Comparison of ENCODE assay signal across 9 cellular contexts in the genomic region with DNA sequence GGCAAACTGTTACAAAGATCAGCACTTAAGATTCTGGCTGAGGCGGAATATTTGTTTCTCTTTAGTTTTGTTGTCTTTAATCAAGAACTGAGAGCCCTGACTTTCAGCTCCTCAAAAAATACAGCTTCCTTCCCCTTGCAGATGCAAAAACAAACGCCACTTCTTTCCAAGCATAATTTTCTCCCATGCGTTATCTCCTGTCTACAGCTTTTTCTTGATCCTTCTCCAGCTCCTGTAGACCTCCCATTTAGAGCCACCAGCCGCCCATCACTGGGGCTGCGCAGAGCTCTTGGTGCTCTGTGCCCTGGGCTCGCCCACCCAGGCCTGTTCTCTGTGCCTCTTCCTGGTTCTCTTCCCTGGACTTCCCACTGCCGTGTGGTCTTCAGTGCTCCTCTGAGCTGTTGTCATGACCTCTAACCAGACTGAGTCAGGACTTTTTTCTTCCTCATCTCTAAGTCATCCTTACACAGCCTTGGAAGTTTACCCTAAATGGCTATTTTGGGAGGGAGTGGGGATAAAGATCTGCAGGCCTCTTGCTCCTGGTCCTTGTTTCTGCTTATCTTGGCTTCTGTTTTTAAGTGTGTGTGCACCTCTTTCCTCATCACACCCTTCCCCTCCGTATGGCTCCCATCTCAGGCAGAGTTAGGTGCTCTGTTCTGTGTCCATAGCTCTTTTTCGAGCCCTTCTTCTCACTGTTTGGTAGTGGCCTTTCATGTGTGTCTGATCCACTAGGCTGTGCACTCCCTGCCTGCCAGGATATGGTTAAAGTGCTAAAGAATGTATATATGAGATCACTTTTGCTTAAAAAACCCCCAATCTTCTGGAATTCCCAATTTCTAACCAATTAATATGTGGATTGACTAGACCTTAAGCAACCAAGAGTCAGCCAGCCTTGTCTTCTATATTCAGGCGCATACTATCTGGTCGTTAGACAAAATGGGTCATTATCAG.
A peak's percentile ranks its signal among the peaks of the same experiment; 100 is the strongest.
DNase-seq lines count a peak whose midpoint lies in the region; ATAC-seq and TF ChIP-seq lines count a peak whose summit lies in the region.
"Had no signal": no experiment of that assay in that cellular context is flagged by ENCODE, and none has a peak within 500 bp of the region (broad histone marks: within the 10 kb centered on the region; RNA-seq: fewer than 3 reads in every experiment).

No MANE protein-coding gene starts in this region.

- peaks cover 0 to 42% (median 28%) of the 10 kb centered on the region in 11 experiments; a peak in 16 of 22 replicates for H3K36me3 ChIP-seq in BLaER1 treated with 17β-estradiol and CSF1 and Interleukin-3, amounts not matched to agents 10 nM and 100 nM
- H3K36me3 ChIP-seq in SJSA1 = no peaks in the 10 kb centered on the region

- no peaks in the 10 kb centered on the region for H3K9me3 ChIP-seq in BLaER1 treated with 17β-estradiol and CSF1 and Interleukin-3, amounts not matched to agents 10 nM and 100 nM (replicated peaks in 1 of 11)
- H3K9me3 ChIP-seq in SJSA1 (replicated peaks) = no peaks in the 10 kb centered on the region

- peak overlapping the region in 6 of 11 experiments; percentile 16 to 71 (median 59); a peak in 10 of 22 replicates for H3K9ac ChIP-seq in BLaER1 treated with 17β-estradiol and CSF1 and Interleukin-3, amounts not matched to agents 10 nM and 100 nM
- H3K9ac ChIP-seq: KMS-11 had no signal

- peaks cover 39% of the 10 kb centered on the region for H3K4me1 Mint-ChIP-seq in osteocyte (ENCODE audit: unreplicated experiment)
- peaks cover 11% of the 10 kb centered on the region for H3K4me1 Mint-ChIP-seq in activated CD8-positive, alpha-beta T cell treated with anti-CD3 and anti-CD28 coated beads for 36 hours (ENCODE audit: low read depth)

- 0 out of 20 replicates have a peak overlapping the region, but pooled peaks of 1 of the 10 experiments have one; percentile 1 for H3K4me3 ChIP-seq in BLaER1 treated with 17β-estradiol and CSF1 and Interleukin-3, amounts not matched to agents 10 nM and 100 nM
- no peak overlapping the region for H3K4me3 ChIP-seq in SJSA1
- H3K4me3 ChIP-seq in fibroblast of villous mesenchyme (ENCODE audit: low read depth, low read length) = no peak overlapping the region

- peak overlapping the region; percentile 64 to 95 (median 85) for H3K4me2 ChIP-seq in BLaER1 treated with 17β-estradiol and CSF1 and Interleukin-3, amounts not matched to agents 10 nM and 100 nM
- H3K4me2 ChIP-seq: KMS-11 had no signal

- TF ChIP-seq CTCF in fibroblast of villous mesenchyme (IDR thresholded peaks at IDR 0.05; ENCODE audit: insufficient read depth, low read depth, low read length) (no peak), osteocyte (IDR thresholded peaks at IDR 0.05) (no peak)
- no peak for TF ChIP-seq CTCF in activated CD8-positive, alpha-beta T cell treated with anti-CD3 and anti-CD28 coated beads for 36 hours (IDR thresholded peaks at IDR 0.05)

- CTCF ChIA-PET in activated CD8-positive, alpha-beta T cell treated with anti-CD3 and anti-CD28 coated beads for 36 hours (lab: Charles Lee) = interaction anchor here (0.8 to 1.3 kb wide), 3 partner anchors 21 to 649 kb away, joined by 3 read pairs; no protein-coding TSS in a partner anchor

- intact Hi-C loops in activated CD8-positive, alpha-beta T cell treated with anti-CD3 and anti-CD28 coated beads for 36 hours (cut with micrococcal nuclease) = no loop called here
- intact Hi-C loops in posterior vena cava (cut with DNase I) = no loop called here

- no peaks in the 10 kb centered on the region for H3K36me3 Mint-ChIP-seq in osteocyte (ENCODE audit: unreplicated experiment)
- peaks cover 6% of the 10 kb centered on the region for H3K36me3 Mint-ChIP-seq in activated CD8-positive, alpha-beta T cell treated with anti-CD3 and anti-CD28 coated beads for 36 hours (ENCODE audit: low read depth)

- DNase-seq in SJSA1 (ENCODE audit: low read depth in 1 of 2, low spot score in 2 of 2) (peak; percentile 52 to 54), fibroblast of villous mesenchyme (ENCODE audit: low read depth) (peak; percentile 90), osteocyte (ENCODE audit: extremely low spot score, unreplicated experiment) (no peak), posterior vena cava (ENCODE audit: low spot score) (no peak)
- no peak for DNase-seq in activated CD8-positive, alpha-beta T cell treated with anti-CD3 and anti-CD28 coated beads for 36 hours
- no peak for DNase-seq in activated CD8-positive, alpha-beta memory T cell treated with anti-CD3 and anti-CD28 coated beads, Interleukin-2, amount 50 U/mL, for 4 hours

- peak overlapping the region; percentile 87 for H3K27ac Mint-ChIP-seq in osteocyte (ENCODE audit: unreplicated experiment)
- H3K27ac Mint-ChIP-seq in activated CD8-positive, alpha-beta T cell treated with anti-CD3 and anti-CD28 coated beads for 36 hours = no peak overlapping the region

- POLR2A ChIA-PET in activated CD8-positive, alpha-beta T cell treated with anti-CD3 and anti-CD28 coated beads for 36 hours (lab: Charles Lee) = no interaction called here

- H3K9me3 Mint-ChIP-seq in osteocyte (ENCODE audit: unreplicated experiment) = no peaks in the 10 kb centered on the region
- H3K9me3 Mint-ChIP-seq in activated CD8-positive, alpha-beta T cell treated with anti-CD3 and anti-CD28 coated beads for 36 hours = no peaks in the 10 kb centered on the region

- peaks cover 80 to 96% (median 90%) of the 10 kb centered on the region in 10 experiments for H3K4me1 ChIP-seq in BLaER1 treated with 17β-estradiol and CSF1 and Interleukin-3, amounts not matched to agents 10 nM and 100 nM
- H3K4me1 ChIP-seq in SJSA1 (replicated peaks) = peaks cover 46% of the 10 kb centered on the region

- peak overlapping the region in 10 of 11 experiments; percentile 8 to 97 (median 64); a peak in 18 of 22 replicates for H3K27ac ChIP-seq in BLaER1 treated with 17β-estradiol and CSF1 and Interleukin-3, amounts not matched to agents 10 nM and 100 nM
- H3K27ac ChIP-seq in SJSA1 = peak overlapping the region; percentile 58
- H3K27ac ChIP-seq: KMS-11 had no signal

- H3K27me3 Mint-ChIP-seq in osteocyte (ENCODE audit: unreplicated experiment) = no peaks in the 10 kb centered on the region
- no peaks in the 10 kb centered on the region for H3K27me3 Mint-ChIP-seq in activated CD8-positive, alpha-beta T cell treated with anti-CD3 and anti-CD28 coated beads for 36 hours

- no peaks in the 10 kb centered on the region; a peak in 1 of 22 replicates for H4K20me1 ChIP-seq in BLaER1 treated with 17β-estradiol and CSF1 and Interleukin-3, amounts not matched to agents 10 nM and 100 nM

- H3K4me3 Mint-ChIP-seq in osteocyte (ENCODE audit: unreplicated experiment) = no peak overlapping the region
- H3K4me3 Mint-ChIP-seq in activated CD8-positive, alpha-beta T cell treated with anti-CD3 and anti-CD28 coated beads for 36 hours = no peak overlapping the region

- no peak for ATAC-seq in activated CD8-positive, alpha-beta T cell treated with anti-CD3 and anti-CD28 coated beads for 36 hours
- ATAC-seq in GM18867 (IDR thresholded peaks at IDR 0.05; ENCODE audit: unreplicated experiment) = no peak

- H3K27me3 ChIP-seq in BLaER1 treated with 17β-estradiol and CSF1 and Interleukin-3, amounts not matched to agents 10 nM and 100 nM = no peaks in the 10 kb centered on the region
- H3K27me3 ChIP-seq in SJSA1 (replicated peaks) = no peaks in the 10 kb centered on the region

Comparison
In these comparisons a context has a peak if more than half of its experiments do, and no peak if none do; other contexts are left out.
1. DNase-seq: peak in SJSA1 (2 of 2) and fibroblast of villous mesenchyme (single experiment); none in osteocyte (single experiment), activated CD8-positive, alpha-beta T cell treated with anti-CD3 and anti-CD28 coated beads for 36 hours (single experiment), posterior vena cava (single experiment) and activated CD8-positive, alpha-beta memory T cell treated with anti-CD3 and anti-CD28 coated beads, Interleukin-2, amount 50 U/mL, for 4 hours (single experiment).